In the genomic region with DNA sequence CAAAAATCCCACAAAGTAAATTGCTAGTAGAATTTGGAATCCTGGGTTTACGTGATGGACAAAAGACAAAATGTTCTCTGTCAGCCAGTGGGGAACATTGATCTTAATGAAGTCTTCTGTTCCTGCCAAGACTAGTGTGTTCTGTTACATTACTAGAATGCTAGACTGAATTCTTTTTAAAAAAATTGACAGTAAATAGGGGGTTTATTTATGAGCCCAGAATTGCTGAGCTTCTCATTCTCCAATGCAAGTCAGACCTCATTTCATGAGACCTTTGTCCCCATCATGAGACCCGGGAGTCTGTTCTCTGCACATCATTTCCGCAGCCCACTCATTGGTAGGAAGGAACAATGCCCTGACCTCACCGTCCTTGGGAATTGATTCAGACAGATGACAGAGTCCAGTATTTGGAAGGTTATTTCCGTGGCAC, we compare ENCODE assay signal across 15 cellular contexts.
DNase-seq lines count a peak whose midpoint lies in the region; ATAC-seq and TF ChIP-seq lines count a peak whose summit lies in the region.
"Had no signal": no experiment of that assay in that cellular context is flagged by ENCODE, and none has a peak within 500 bp of the region (broad histone marks: within the 10 kb centered on the region; RNA-seq: fewer than 3 reads in every experiment).

No MANE protein-coding gene starts in this region.

- H3K4me1 ChIP-seq in adipocyte (ENCODE audit: control insufficient read depth, insufficient read depth, low read length) (peaks cover 61% of the 10 kb centered on the region), esophagus squamous epithelium (peaks cover 0 to 23% (median 0%) of the 10 kb centered on the region in 3 donors), testis (peaks cover 50% of the 10 kb centered on the region), H9 (ENCODE audit: insufficient read depth, low read length) (no peaks in the 10 kb centered on the region)
- H3K4me1 ChIP-seq: lower lobe of right lung had no signal

- H3K4me1 Mint-ChIP-seq in naive thymus-derived CD8-positive, alpha-beta T cell: peaks cover under 1 to 14% (median 8%) of the 10 kb centered on the region in 4 donors
- no peaks in the 10 kb centered on the region for H3K4me1 Mint-ChIP-seq in H9

- H2AFZ ChIP-seq in H9 (ENCODE audit: low read length): no peak overlapping the region

- DNase-seq in adipocyte (ENCODE audit: low read depth) (no peak), esophagus squamous epithelium (lab: John Stamatoyannopoulos, UW) (no peak), medulla oblongata (ENCODE audit: extremely low spot score) (peak; percentile 24), testis (peak; percentile 91), NCI-H2227 (lab: John Stamatoyannopoulos, UW; ENCODE audit: unreplicated experiment) (no peak), H9 (no peak)
- no peak for DNase-seq in naive thymus-derived CD8-positive, alpha-beta T cell
- DNase-seq: activated CD4-positive, alpha-beta T cell treated with anti-CD3 and anti-CD28 coated beads, Interleukin-2, amount 50 U/mL, for 1 hour; activated naive CD8-positive, alpha-beta T cell treated with anti-CD3 and anti-CD28 coated beads, Interleukin-2, amount 10 ng/mL, durations not matched to agents 7 days and 5 days; activated T-cell treated with anti-CD3 and anti-CD28 coated beads, Interleukin-2, amount 50 U/mL, for 1 hour; cortex of kidney; lower lobe of right lung; NCI-H1105; NCI-H2227 treated with DMSO at 0.1 percent for 48 hours; retina had no signal

- H3K23me2 ChIP-seq in H9 (ENCODE audit: insufficient read length, low read depth, low read length, poor library complexity, severe bottlenecking): no peaks in the 10 kb centered on the region

- no peak for TF ChIP-seq CTCF in esophagus squamous epithelium (IDR thresholded peaks at IDR 0.05)
- TF ChIP-seq CTCF in testis (IDR thresholded peaks at IDR 0.05): no peak
- no peak for TF ChIP-seq CTCF in H9 (conservative IDR thresholded peaks at IDR 0.05)

- H3K36me3 ChIP-seq in adipocyte (ENCODE audit: control insufficient read depth, insufficient read depth, low read length, severe bottlenecking) (peaks cover 53% of the 10 kb centered on the region), esophagus squamous epithelium (peaks cover 0 to 79% (median 11%) of the 10 kb centered on the region in 3 donors), testis (ENCODE audit: low read depth, missing control alignments) (no peaks in the 10 kb centered on the region)

- TF ChIP-seq POLR2A in esophagus squamous epithelium (IDR thresholded peaks at IDR 0.05) (no peak), testis (IDR thresholded peaks at IDR 0.05) (no peak)

- no peaks in the 10 kb centered on the region for H3K79me1 ChIP-seq in H9 (ENCODE audit: insufficient read depth, low read depth, low read length, poor library complexity, severe bottlenecking)

- H3K18ac ChIP-seq in H9 (ENCODE audit: insufficient read length, low read depth, low read length): no peak overlapping the region

- H2BK12ac ChIP-seq in H9 (ENCODE audit: insufficient read length, low read depth, low read length): no peak overlapping the region

- no peak overlapping the region for H4K91ac ChIP-seq in H9 (ENCODE audit: insufficient read length, low read depth, low read length)

- H3K4me3 Mint-ChIP-seq in naive thymus-derived CD8-positive, alpha-beta T cell: no peak overlapping the region
- no peak overlapping the region for H3K4me3 Mint-ChIP-seq in H9
- H3K4me3 Mint-ChIP-seq: activated naive CD8-positive, alpha-beta T cell treated with anti-CD3 and anti-CD28 coated beads, Interleukin-2, amount 10 ng/mL, durations not matched to agents 7 days and 5 days had no signal

- H3K9me3 ChIP-seq in adipocyte (ENCODE audit: control insufficient read depth, low read length): no peaks in the 10 kb centered on the region
- no peaks in the 10 kb centered on the region for H3K9me3 ChIP-seq in esophagus squamous epithelium
- no peaks in the 10 kb centered on the region for H3K9me3 ChIP-seq in testis
- H3K9me3 ChIP-seq in H9 (ENCODE audit: control insufficient read depth, low read depth, low read length): no peaks in the 10 kb centered on the region
- H3K9me3 ChIP-seq: lower lobe of right lung had no signal

- no peaks in the 10 kb centered on the region for H3K36me3 Mint-ChIP-seq in naive thymus-derived CD8-positive, alpha-beta T cell
- H3K36me3 Mint-ChIP-seq in H9 (ENCODE audit: insufficient read depth in 1 of 3, low read depth in 3 of 3): peaks cover 12 to 71% (median 37%) of the 10 kb centered on the region in 3 experiments; a peak in 6 of 7 replicates

- POLR2A ChIA-PET in naive thymus-derived CD8-positive, alpha-beta T cell (lab: Charles Lee): no interaction called here

- no peak overlapping the region for H3K56ac ChIP-seq in H9 (ENCODE audit: insufficient read length, low read depth, low read length)

- intact Hi-C loops in esophagus squamous epithelium (cut with DNase I): no loop called here
- intact Hi-C loops in testis (cut with DNase I; ENCODE audit: low total_unique reads): no loop called here

- H2AK5ac ChIP-seq in H9 (ENCODE audit: insufficient read length, low read length): no peak overlapping the region

- no peak overlapping the region for H4K5ac ChIP-seq in H9 (ENCODE audit: insufficient read length, low read depth, low read length)

- H3K23ac ChIP-seq in H9 (ENCODE audit: insufficient read length, low read depth, low read length): no peak overlapping the region

- no peak overlapping the region for H3K4ac ChIP-seq in H9 (ENCODE audit: low read depth, low read length)

- no peak overlapping the region for H2BK20ac ChIP-seq in H9 (ENCODE audit: low read depth, low read length, poor library complexity, severe bottlenecking)

- H3K9me3 Mint-ChIP-seq in naive thymus-derived CD8-positive, alpha-beta T cell: peaks cover 0 to 4% (median under 1%) of the 10 kb centered on the region in 9 donors
- H3K9me3 Mint-ChIP-seq in H9: peaks cover 0 to 1% of the 10 kb centered on the region in 2 experiments; a peak in 1 of 5 replicates

- ATAC-seq in naive thymus-derived CD8-positive, alpha-beta T cell: no peak

- H3K14ac ChIP-seq in H9 (ENCODE audit: insufficient read depth, low read length): no peak overlapping the region

- H4K8ac ChIP-seq in H9 (replicated peaks; ENCODE audit: insufficient read length, low read depth, low read length): no peak overlapping the region

- H3K79me2 ChIP-seq in H9 (ENCODE audit: insufficient read depth, low read length): no peaks in the 10 kb centered on the region

- WGBS in esophagus squamous epithelium, 2 donors: 65 to 79% methylated on average over 5 of the region's 5 CpGs
- 31 to 46% methylated on average over 5 of the region's 5 CpGs for WGBS in testis, 2 donors
- WGBS in H9 (ENCODE audit: extremely low coverage, insufficient read length, low lambda C conversion rate): no CpG with 5 or more reads among the region's 5 CpGs

- H3T11ph ChIP-seq in H9 (ENCODE audit: low read length): no peak overlapping the region

- H2BK15ac ChIP-seq in H9 (ENCODE audit: low read depth, low read length): no peak overlapping the region

- no peak overlapping the region for H2BK5ac ChIP-seq in H9 (ENCODE audit: insufficient read length, low read length)

- H3K4me3 ChIP-seq in adipocyte (ENCODE audit: low read length): no peak overlapping the region
- H3K4me3 ChIP-seq in esophagus squamous epithelium: no peak overlapping the region
- no peak overlapping the region for H3K4me3 ChIP-seq in testis
- H3K4me3 ChIP-seq: lower lobe of right lung had no signal

- no peak overlapping the region for H3K27ac Mint-ChIP-seq in naive thymus-derived CD8-positive, alpha-beta T cell
- H3K27ac Mint-ChIP-seq in H9: no peak overlapping the region
- H3K27ac Mint-ChIP-seq: activated naive CD8-positive, alpha-beta T cell treated with anti-CD3 and anti-CD28 coated beads, Interleukin-2, amount 10 ng/mL, durations not matched to agents 7 days and 5 days had no signal

- H3K27me3 ChIP-seq in adipocyte (replicated peaks; ENCODE audit: control insufficient read depth, insufficient read depth, low read length) (no peaks in the 10 kb centered on the region), esophagus squamous epithelium (no peaks in the 10 kb centered on the region), testis (no peaks in the 10 kb centered on the region), H9 (ENCODE audit: insufficient read depth, low read length) (no peaks in the 10 kb centered on the region)

- no peak overlapping the region for H2BK120ac ChIP-seq in H9 (ENCODE audit: low read depth, low read length, poor library complexity, severe bottlenecking)

- no peaks in the 10 kb centered on the region for H4K20me1 ChIP-seq in H9 (ENCODE audit: control insufficient read depth, insufficient read depth, insufficient read length)

- H3K9ac ChIP-seq in adipocyte (ENCODE audit: low read length): peak overlapping the region; percentile 62
- no peak overlapping the region for H3K9ac ChIP-seq in H9 (ENCODE audit: extremely low read depth, insufficient read length, low read length)

- H3K27me3 Mint-ChIP-seq in naive thymus-derived CD8-positive, alpha-beta T cell: no peaks in the 10 kb centered on the region
- no peaks in the 10 kb centered on the region for H3K27me3 Mint-ChIP-seq in H9 (ENCODE audit: low read depth)

- H3K27ac ChIP-seq in esophagus squamous epithelium (peak overlapping the region in 3 of 4 donors; percentile 67 to 72 (median 69)), testis (peak overlapping the region; percentile 90 to 94), H9 (ENCODE audit: insufficient read length, low read depth, low read length) (no peak overlapping the region)
- H3K27ac ChIP-seq: lower lobe of right lung had no signal

- H3K4me2 ChIP-seq in H9 (ENCODE audit: insufficient read depth, insufficient read length, low read length): no peak overlapping the region

Comparison
In these comparisons a context has a peak if more than half of its experiments do, and no peak if none do; other contexts are left out.
1. DNase-seq: peak in medulla oblongata (single experiment) and testis (single experiment); none in adipocyte (single experiment), esophagus squamous epithelium (single experiment), NCI-H2227 (single experiment), naive thymus-derived CD8-positive, alpha-beta T cell (0 of 10) and H9 (single experiment).